Comparison of ENCODE assay signal across 12 cellular contexts in the genomic region with DNA sequence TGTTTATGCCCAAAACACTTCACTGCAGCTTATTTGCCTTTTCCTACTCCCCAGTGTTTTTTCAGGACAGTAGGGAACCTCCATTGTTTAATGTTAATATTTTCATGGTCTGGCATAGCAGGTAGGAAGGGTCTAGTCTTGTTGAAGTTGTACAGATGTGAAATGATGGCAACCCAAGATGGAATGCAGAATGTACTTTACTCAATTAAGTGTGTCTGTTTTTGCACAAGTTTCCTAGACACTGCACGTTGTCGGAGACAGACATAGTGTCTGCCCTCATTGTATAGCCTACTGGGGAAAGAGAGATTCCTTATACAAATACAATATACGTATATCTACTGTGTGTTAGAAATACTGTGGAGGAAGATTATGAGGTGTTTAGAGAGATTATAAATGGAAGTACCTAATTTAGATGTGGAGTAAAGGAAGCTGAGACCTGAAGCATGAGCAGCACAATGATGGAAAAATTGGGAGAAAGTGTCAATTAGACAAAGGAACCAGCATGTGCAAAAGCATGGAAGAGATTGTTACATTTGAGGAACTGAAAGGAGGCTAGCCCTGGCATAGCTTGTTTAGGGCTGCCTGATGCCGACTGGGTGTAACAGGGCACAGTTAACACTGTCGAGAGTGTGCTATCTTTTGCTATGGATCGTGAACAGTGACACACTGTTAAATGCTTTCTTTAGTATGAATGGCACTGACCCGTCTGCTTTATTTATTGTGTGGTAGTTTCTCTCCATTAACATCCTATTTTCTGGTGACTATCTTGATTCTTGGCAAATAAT. TPM values are rescaled to one million over a fixed set of nuclear protein-coding genes. Genes with fewer than 3 reads are reported as not detected.
DNase-seq lines count a peak whose midpoint lies in the region; ATAC-seq and TF ChIP-seq lines count a peak whose summit lies in the region.
"Had no signal": no experiment of that assay in that cellular context is flagged by ENCODE, and none has a peak within 500 bp of the region (broad histone marks: within the 10 kb centered on the region; RNA-seq: fewer than 3 reads in every experiment).

No MANE protein-coding gene starts in this region.

- no TSS peak for BruUV-seq in MCF 10A (replicated peaks; lab: Mats Ljungman, UMichigan)

- H3K36me3 Mint-ChIP-seq in HFFc6 (ENCODE audit: low read depth) (peaks cover 37% of the 10 kb centered on the region), T-helper 17 cell (ENCODE audit: low read depth) (peaks cover 2% of the 10 kb centered on the region), MCF 10A (ENCODE audit: insufficient read depth, unreplicated experiment) (peaks cover 50% of the 10 kb centered on the region)

- no peaks in the 10 kb centered on the region for H3K9me3 Mint-ChIP-seq in HFFc6
- H3K9me3 Mint-ChIP-seq in MCF 10A (ENCODE audit: unreplicated experiment), result no peaks in the 10 kb centered on the region
- H3K9me3 Mint-ChIP-seq: stimulated activated effector memory CD8-positive, alpha-beta T cell treated with anti-CD3 and anti-CD28 coated beads, Interleukin-12 subunit alpha, Interleukin-12 subunit beta, amount 100 ng/mL, for 72 hours had no signal

- intact Hi-C loops in MCF 10A (cut with micrococcal nuclease), result no loop called here

- no peaks in the 10 kb centered on the region for H3K27me3 ChIP-seq in BE2C
- H3K27me3 ChIP-seq: SJSA1 had no signal

- H3K36me3 ChIP-seq in BE2C, result peaks cover 9% of the 10 kb centered on the region
- H3K36me3 ChIP-seq: SJSA1 had no signal

- no peaks in the 10 kb centered on the region for H3K27me3 Mint-ChIP-seq in HFFc6 (ENCODE audit: insufficient read depth)
- no peaks in the 10 kb centered on the region for H3K27me3 Mint-ChIP-seq in T-helper 17 cell
- no peaks in the 10 kb centered on the region for H3K27me3 Mint-ChIP-seq in MCF 10A (ENCODE audit: insufficient read depth, unreplicated experiment)

- POLR2A ChIA-PET in MCF 10A (lab: Yijun Ruan, JAX), result interaction anchor here (1.3 kb wide), 1 partner anchor 32 kb away, joined by 3 read pairs; no protein-coding TSS in a partner anchor

- DNase-seq in BE2C, result peak; percentile 32
- DNase-seq in HFFc6, result no peak
- no peak for DNase-seq in T-helper 17 cell
- DNase-seq in midbrain (lab: John Stamatoyannopoulos, UW), result peak; percentile 35
- no peak for DNase-seq in activated CD4-positive, alpha-beta T cell treated with anti-CD3 and anti-CD28 coated beads, Interleukin-2, amount 50 U/mL, for 48 hours
- DNase-seq in KBM-7, result no peak
- no peak for DNase-seq in ACHN
- DNase-seq in MCF 10A (ENCODE audit: unreplicated experiment), result no peak
- DNase-seq: NCI-H446 had no signal

- H3K9me3 ChIP-seq in BE2C (no peaks in the 10 kb centered on the region), T-helper 17 cell (ENCODE audit: control insufficient read depth, low read length, poor library complexity, severe bottlenecking) (no peaks in the 10 kb centered on the region)
- H3K9me3 ChIP-seq: SJSA1 had no signal

- H3K4me3 ChIP-seq in BE2C (ENCODE audit: low read depth, low read length), result peak overlapping the region; percentile 21
- H3K4me3 ChIP-seq: SJSA1 had no signal

- peaks cover 16% of the 10 kb centered on the region for H3K4me1 ChIP-seq in BE2C
- H3K4me1 ChIP-seq: SJSA1 had no signal

- ATAC-seq in T-helper 17 cell, result no peak
- ATAC-seq: HepG2; stimulated activated effector memory CD8-positive, alpha-beta T cell treated with anti-CD3 and anti-CD28 coated beads, Interleukin-12 subunit alpha, Interleukin-12 subunit beta, amount 100 ng/mL, for 72 hours had no signal

- peak overlapping the region; percentile 17 for H3K27ac Mint-ChIP-seq in HFFc6
- peak overlapping the region; percentile 57 for H3K27ac Mint-ChIP-seq in T-helper 17 cell
- H3K27ac Mint-ChIP-seq in MCF 10A (ENCODE audit: low read depth, unreplicated experiment), result no peak overlapping the region

- H3K4me1 Mint-ChIP-seq in HFFc6 (ENCODE audit: low read depth) (peaks cover 49% of the 10 kb centered on the region), T-helper 17 cell (peaks cover 30% of the 10 kb centered on the region), MCF 10A (ENCODE audit: insufficient read depth, unreplicated experiment) (no peaks in the 10 kb centered on the region)

- in situ Hi-C loops in KBM-7 (cut with MboI; ENCODE audit: low pct_unique_long_range_greater_than_20kb, low sequenced_read_pairs), result no loop called here
- in situ Hi-C loops in ACHN (cut with HindIII; ENCODE audit: low pct_ligation_motif_present, low pct_unique_long_range_greater_than_20kb, low sequenced_read_pairs), result no loop called here

- CTCF ChIA-PET in MCF 10A (lab: Yijun Ruan, JAX), result interaction anchor here (0.5 kb wide), 1 partner anchor 1343 kb away, joined by 3 read pairs; no protein-coding TSS in a partner anchor

- H3K4me3 Mint-ChIP-seq in HFFc6 (no peak overlapping the region), T-helper 17 cell (no peak overlapping the region), MCF 10A (ENCODE audit: unreplicated experiment) (no peak overlapping the region)
- H3K4me3 Mint-ChIP-seq: stimulated activated effector memory CD8-positive, alpha-beta T cell treated with anti-CD3 and anti-CD28 coated beads, Interleukin-12 subunit alpha, Interleukin-12 subunit beta, amount 100 ng/mL, for 72 hours had no signal

- TF ChIP-seq CTCF in BE2C (IDR thresholded peaks at IDR 0.05; ENCODE audit: low read depth, low read length), result no peak
- no peak for TF ChIP-seq CTCF in HFFc6 (IDR thresholded peaks at IDR 0.05)
- no peak for TF ChIP-seq CTCF in MCF 10A (IDR thresholded peaks at IDR 0.05; ENCODE audit: unreplicated experiment)

RNA-seq across cellular contexts. Expression of a gene that starts 18.4 kb away (rescaled TPM):
- polyA plus RNA-seq in BE2C (2012; ENCODE audit: insufficient read depth, insufficient read length, low read depth), result 1.7 TPM
- total RNA-seq in HFFc6 (2021; fragmentation: NEBNext Ultra II Directional; extraction: Animal tissue kit (Norgen Biotek cat#: 25700)), result 10 to 100 TPM; 18.9 to 27.8 (median 22.8) TPM
- total RNA-seq in T-helper 17 cell, result 10 to 100 TPM; 17.2 to 29.3 TPM
- 13.8 and 21.8 TPM in 2 replicates for total RNA-seq in MCF 10A (2022)

Comparison
In these comparisons a context has a peak if more than half of its experiments do, and no peak if none do; other contexts are left out.
1. DNase-seq: peak in BE2C (single experiment) and midbrain (single experiment); none in HFFc6 (single experiment), T-helper 17 cell (0 of 3), activated CD4-positive, alpha-beta T cell treated with anti-CD3 and anti-CD28 coated beads, Interleukin-2, amount 50 U/mL, for 48 hours (0 of 2), KBM-7 (single experiment), ACHN (single experiment) and MCF 10A (single experiment).